In genomic region chr17:50023520-50023919, GRCh38 we compare ENCODE assay signal across 30 cellular contexts. TPM values are rescaled to one million over a fixed set of nuclear protein-coding genes. Genes with fewer than 3 reads are reported as not detected.
"Had no signal": no experiment of that assay in that cellular context is flagged by ENCODE, and none has a peak within 500 bp of the region (broad histone marks: within the 10 kb centered on the region; RNA-seq: fewer than 3 reads in every experiment).

No MANE protein-coding gene starts in this region.

- H3K4me1 ChIP-seq: colonic mucosa, testis had no signal

- ATAC-seq: esophagus mucosa; gastrocnemius medialis; left lobe of liver; mucosa of descending colon; psoas muscle; right cardiac atrium; stimulated activated memory B cell treated with anti-CD40 and anti-IgM and Interleukin-4, amounts not matched to agents 10 μg/mL and 1 μg/mL and 100 μg/mL, for 72 hours; stimulated activated naive CD8-positive, alpha-beta T cell treated with anti-CD3 and anti-CD28 coated beads, Interleukin-15, Interleukin-2, amounts not matched to agents 100 U/mL and 50 U/mL, for 24 hours had no signal

- H3K9me3 ChIP-seq: colonic mucosa, gastrocnemius medialis, mucosa of descending colon, ovary, psoas muscle, spleen, testis, tibial artery had no signal

- H3K4me3 ChIP-seq: colonic mucosa, gastrocnemius medialis, lung, mucosa of descending colon, ovary, psoas muscle, skin epidermis, spleen, testis, tibial artery had no signal

- H3K27me3 ChIP-seq: colonic mucosa, gastrocnemius medialis, ovary, testis, tibial artery had no signal

- FAIRE-seq: kidney had no signal

- H3K36me3 ChIP-seq: colonic mucosa, gastrocnemius medialis, ovary, spleen, tibial artery had no signal

- H3K27ac ChIP-seq: colonic mucosa, epithelial cell of prostate, gastrocnemius medialis, ovary, psoas muscle, skin epidermis, spleen, testis, tibial artery had no signal

- DNase-seq: colonic mucosa; effector CD8-positive, alpha-beta T cell; endodermal cell; foreskin fibroblast; gastrocnemius medialis; kidney; mucosa of descending colon; naive B cell; nephron progenitor cell; occipital lobe; ovary; posterior cingulate gyrus; psoas muscle; right cardiac atrium; spleen; stimulated activated CD4-positive, alpha-beta T cell treated with anti-CD3 and anti-CD28 coated beads, Interleukin-4, amount 100 ng/mL, for 4 hours; stimulated activated naive CD8-positive, alpha-beta T cell treated with anti-CD3 and anti-CD28 coated beads, Interleukin-15, Interleukin-2, amounts not matched to agents 100 U/mL and 50 U/mL, for 24 hours; substantia nigra; testis; tibial artery had no signal

RNA-seq across cellular contexts. Expression of gene DLX3, which starts 28.5 kb away (rescaled TPM):
- total RNA-seq: gastrocnemius medialis, glomerular endothelial cell, left lobe of liver, liver, occipital lobe, psoas muscle, renal cortical epithelial cell, spleen, urinary bladder had no signal
- polyA plus RNA-seq: liver had no signal

RNA-seq across cellular contexts. Expression of gene DLX4, which starts 54.5 kb away (rescaled TPM):
- total RNA-seq: gastrocnemius medialis, glomerular endothelial cell, left lobe of liver, liver, occipital lobe, psoas muscle, urinary bladder had no signal
- polyA plus RNA-seq: liver, ovary, psoas muscle had no signal
